In genomic region chr2:149063177-149063576, GRCh38 we compare ENCODE assay signal across 23 cellular contexts. TPM values are rescaled to one million over a fixed set of nuclear protein-coding genes. Genes with fewer than 3 reads are reported as not detected.
DNase-seq lines count a peak whose midpoint lies in the region; TF ChIP-seq lines count a peak whose summit lies in the region.
"Had no signal": no experiment of that assay in that cellular context is flagged by ENCODE, and none has a peak within 500 bp of the region (broad histone marks: within the 10 kb centered on the region; RNA-seq: fewer than 3 reads in every experiment).

No MANE protein-coding gene starts in this region.

- no peak overlapping the region for H3K9ac ChIP-seq in endodermal cell (ENCODE audit: extremely low read depth, low read length, poor library complexity, severe bottlenecking)
- H3K9ac ChIP-seq: SK-N-SH had no signal

- no peaks in the 10 kb centered on the region for H3K27me3 ChIP-seq in A673 (replicated peaks; ENCODE audit: insufficient read depth, low read depth, low read length, poor library complexity)
- no peaks in the 10 kb centered on the region for H3K27me3 ChIP-seq in endodermal cell (ENCODE audit: control insufficient read depth, insufficient read depth, low read length, poor library complexity, severe bottlenecking)
- H3K27me3 ChIP-seq in sigmoid colon: no peaks in the 10 kb centered on the region
- H3K27me3 ChIP-seq: BE2C had no signal

- peaks cover 5% of the 10 kb centered on the region for H3K9me3 Mint-ChIP-seq in endodermal cell

- H3K36me3 ChIP-seq in A673 (ENCODE audit: insufficient read depth, low read length, poor library complexity, severe bottlenecking): no peaks in the 10 kb centered on the region
- no peaks in the 10 kb centered on the region for H3K36me3 ChIP-seq in endodermal cell (ENCODE audit: control insufficient read depth, insufficient read depth, low read length)
- no peaks in the 10 kb centered on the region for H3K36me3 ChIP-seq in mesodermal cell (ENCODE audit: control insufficient read depth, insufficient read depth, low read length)
- no peaks in the 10 kb centered on the region for H3K36me3 ChIP-seq in sigmoid colon
- H3K36me3 ChIP-seq: BE2C had no signal

- H3K4me3 Mint-ChIP-seq in endodermal cell: no peak overlapping the region
- H3K4me3 Mint-ChIP-seq: T-cell had no signal

- H3K9me3 ChIP-seq in A673 (ENCODE audit: low read depth, low read length, poor library complexity, severe bottlenecking) (no peaks in the 10 kb centered on the region), endodermal cell (ENCODE audit: control insufficient read depth, low read length) (no peaks in the 10 kb centered on the region), mesodermal cell (ENCODE audit: control insufficient read depth, low read length) (no peaks in the 10 kb centered on the region), sigmoid colon (no peaks in the 10 kb centered on the region)
- H3K9me3 ChIP-seq: BE2C, SK-N-SH had no signal

- no peak overlapping the region for H3K27ac Mint-ChIP-seq in endodermal cell
- H3K27ac Mint-ChIP-seq: T-cell had no signal

- intact Hi-C loops in A673 (cut with micrococcal nuclease; ENCODE audit: unreplicated experiment) (no loop called here), sigmoid colon (cut with DNase I) (no loop called here)

- no peak for TF ChIP-seq EP300 in sigmoid colon (IDR thresholded peaks at IDR 0.05)

- TF ChIP-seq POLR2A in sigmoid colon (IDR thresholded peaks at IDR 0.05): no peak

- DNase-seq in A673 (ENCODE audit: low spot score) (peak; percentile 32), LoVo (ENCODE audit: low spot score) (peak; percentile 28), endodermal cell (peak; percentile 24), glomerular visceral epithelial cell (ENCODE audit: extremely low spot score) (no peak), NCI-H526 treated with DMSO at 0.1 percent for 48 hours (lab: John Stamatoyannopoulos, UW) (no peak), sigmoid colon (no peak)
- DNase-seq: BE2C, DMS79 treated with DMSO at 0.1 percent for 48 hours, H7, KBM-7, NCI-H1092, NCI-H1436, NCI-H187 treated with DMSO at 0.1 percent for 48 hours, NCI-H2107, NCI-H345, NCI-H524, SHP77 treated with DMSO at 0.1 percent for 48 hours, SK-N-SH, T-cell had no signal

- no peaks in the 10 kb centered on the region for H3K27me3 Mint-ChIP-seq in endodermal cell (ENCODE audit: insufficient read depth)

- H3K4me3 ChIP-seq in A673 (ENCODE audit: low read depth, low read length, poor library complexity, severe bottlenecking) (no peak overlapping the region), endodermal cell (ENCODE audit: low read length) (no peak overlapping the region), mesodermal cell (ENCODE audit: extremely low read depth, insufficient read depth, low read length, poor library complexity, severe bottlenecking) (no peak overlapping the region), sigmoid colon (no peak overlapping the region)
- H3K4me3 ChIP-seq: PC-9 had no signal

- H3K27ac ChIP-seq in A673 (ENCODE audit: low read depth, low read length, poor library complexity, severe bottlenecking): no peak overlapping the region
- H3K27ac ChIP-seq in endodermal cell (ENCODE audit: low read depth, low read length): no peak overlapping the region
- peak overlapping the region; percentile 38 for H3K27ac ChIP-seq in mesodermal cell (ENCODE audit: low read depth, low read length, severe bottlenecking)
- no peak overlapping the region for H3K27ac ChIP-seq in sigmoid colon
- H3K27ac ChIP-seq: PC-9, RWPE1 had no signal

- no TSS peak for BruUV-seq in A673 (replicated peaks; lab: Mats Ljungman, UMichigan)

- H3K4me1 Mint-ChIP-seq in endodermal cell: peaks cover 27% of the 10 kb centered on the region
- H3K4me1 Mint-ChIP-seq: T-cell had no signal

- POLR2A ChIA-PET in A673 (lab: Charles Lee; ENCODE audit: low non-redundant PET): no interaction called here

- H3K36me3 Mint-ChIP-seq in endodermal cell (ENCODE audit: low read depth): no peaks in the 10 kb centered on the region
- H3K36me3 Mint-ChIP-seq: T-cell had no signal

- 80 to 96% methylated on average over 1 to 4 of the region's 4 CpGs for WGBS in endodermal cell (ENCODE audit: insufficient coverage in 1 of 2, insufficient read length in 1 of 2), 2 experiments
- WGBS in mesodermal cell (ENCODE audit: insufficient coverage in 2 of 2), 2 experiments: 100% methylated on average over 1 of the region's 4 CpGs; no CpG with 5 or more reads in 1 of the 2 experiments
- WGBS in sigmoid colon, 2 donors: 22 to 61% methylated on average over 4 of the region's 4 CpGs

- H3K4me1 ChIP-seq in A673 (ENCODE audit: insufficient read depth, low read length, poor library complexity, severe bottlenecking) (no peaks in the 10 kb centered on the region), endodermal cell (ENCODE audit: control insufficient read depth, insufficient read depth, low read length) (peaks cover 6% of the 10 kb centered on the region), mesodermal cell (ENCODE audit: control insufficient read depth, insufficient read depth, low read length, poor library complexity, severe bottlenecking) (peaks cover 24% of the 10 kb centered on the region), sigmoid colon (peaks cover 0 to 13% (median 10%) of the 10 kb centered on the region in 4 donors)
- H3K4me1 ChIP-seq: BE2C had no signal

- TF ChIP-seq CTCF in A673 (conservative IDR thresholded peaks at IDR 0.05; ENCODE audit: low read depth, low read length) (no peak), endodermal cell (conservative IDR thresholded peaks at IDR 0.05) (no peak), sigmoid colon (IDR thresholded peaks at IDR 0.05) (no peak)

- CTCF ChIA-PET in A673 (lab: Charles Lee): no interaction called here

RNA-seq across cellular contexts. Expression of gene LYPD6B, which starts 24.7 kb away (rescaled TPM):
- total RNA-seq in A673 (2021) (not detected in 2 replicates), endodermal cell (10 to 100 TPM; 12.6 to 14.5 TPM), sigmoid colon (under 1 TPM in 1 of 4 donors, not detected in 3; 0.66 TPM)
- 5.6 TPM for polyA plus RNA-seq in endodermal cell (2013, experiment 1 of 2)
- polyA plus RNA-seq in endodermal cell (2013, experiment 2 of 2): 2.4 TPM
- 37.3 TPM for polyA plus RNA-seq in mesodermal cell (2013, experiment 1 of 2)
- 36.9 TPM for polyA plus RNA-seq in mesodermal cell (2013, experiment 2 of 2)
- 1 to 10 TPM; 1.2 to 2.1 (median 1.8) TPM for polyA plus RNA-seq in sigmoid colon
- total RNA-seq: HepG2, T-cell had no signal
- polyA plus RNA-seq: HepG2 had no signal

Comparison
In these comparisons a context has a peak if more than half of its experiments do, and no peak if none do; other contexts are left out.
1. DNase-seq: peak in A673 (single experiment), LoVo (single experiment) and endodermal cell (single experiment); none in glomerular visceral epithelial cell (single experiment), NCI-H526 treated with DMSO at 0.1 percent for 48 hours (single experiment) and sigmoid colon (single experiment).
2. RNA of gene LYPD6B, which starts 24.7 kb away (total RNA-seq): 12.6 to 14.5 TPM in endodermal cell; not detected in A673 and 0.66 TPM in sigmoid colon; every median in the first group is over 4 times any median in the second.